29 cellular contexts compared by ENCODE assay signal in genomic region chr19:57025491-57025890, GRCh38.
"Had no signal": no experiment of that assay in that cellular context is flagged by ENCODE, and none has a peak within 500 bp of the region (broad histone marks: within the 10 kb centered on the region; RNA-seq: fewer than 3 reads in every experiment).

No MANE protein-coding gene starts in this region.

- ATAC-seq: effector memory CD8-positive, alpha-beta T cell; esophagus mucosa; foreskin keratinocyte; gastrocnemius medialis; gastroesophageal sphincter; heart left ventricle; heart right ventricle had no signal

- H3K27ac Mint-ChIP-seq: dendritic cell treated with granulocyte-macrophage colony-stimulating factor and Interleukin-4, amounts not matched to agents 40 ng/mL and 50 ng/mL, for 4 days; effector memory CD8-positive, alpha-beta T cell; endodermal cell had no signal

- FAIRE-seq: colon, endometrium, endothelial cell of umbilical vein, frontal cortex had no signal

- H3K4me3 ChIP-seq: colonic mucosa, coronary artery, dorsolateral prefrontal cortex, esophagus muscularis mucosa, esophagus squamous epithelium, gastrocnemius medialis, gastroesophageal sphincter, heart left ventricle, heart right ventricle had no signal

- H3K9me3 ChIP-seq: gastrocnemius medialis had no signal

- H3K4me3 Mint-ChIP-seq: dendritic cell treated with granulocyte-macrophage colony-stimulating factor and Interleukin-4, amounts not matched to agents 40 ng/mL and 50 ng/mL, for 4 days; effector memory CD8-positive, alpha-beta T cell; endodermal cell had no signal

- H3K4me1 Mint-ChIP-seq: endodermal cell had no signal

- H3K4me1 ChIP-seq: colonic mucosa, esophagus muscularis mucosa, esophagus squamous epithelium, foreskin keratinocyte, gastrocnemius medialis, gastroesophageal sphincter, heart left ventricle, heart right ventricle had no signal

- H3K27ac ChIP-seq: colonic mucosa, coronary artery, dorsolateral prefrontal cortex, epithelial cell of prostate, esophagus muscularis mucosa, esophagus squamous epithelium, foreskin keratinocyte, gastrocnemius medialis, gastroesophageal sphincter, heart left ventricle, heart right ventricle had no signal

- H3K27me3 ChIP-seq: colonic mucosa, dorsolateral prefrontal cortex, esophagus muscularis mucosa, esophagus squamous epithelium, foreskin keratinocyte, gastrocnemius medialis had no signal

- H3K36me3 ChIP-seq: colonic mucosa, esophagus muscularis mucosa, esophagus squamous epithelium, gastrocnemius medialis, gastroesophageal sphincter, heart left ventricle, heart right ventricle had no signal

- DNase-seq: colonic mucosa; cortex of kidney; dermis blood vessel endothelial cell; dorsolateral prefrontal cortex; effector CD4-positive, alpha-beta T cell; effector CD8-positive, alpha-beta T cell; effector memory CD4-positive, alpha-beta T cell; effector memory CD8-positive, alpha-beta T cell; endodermal cell; erythroblast; esophagus squamous epithelium; foreskin fibroblast; foreskin keratinocyte; foreskin melanocyte; gastrocnemius medialis; glutamatergic neuron; head of caudate nucleus; heart left ventricle; heart right ventricle had no signal

- H3K27me3 Mint-ChIP-seq: dendritic cell treated with granulocyte-macrophage colony-stimulating factor and Interleukin-4, amounts not matched to agents 40 ng/mL and 50 ng/mL, for 4 days had no signal
